Comparison of ENCODE assay signal across 9 cellular contexts in the genomic region with DNA sequence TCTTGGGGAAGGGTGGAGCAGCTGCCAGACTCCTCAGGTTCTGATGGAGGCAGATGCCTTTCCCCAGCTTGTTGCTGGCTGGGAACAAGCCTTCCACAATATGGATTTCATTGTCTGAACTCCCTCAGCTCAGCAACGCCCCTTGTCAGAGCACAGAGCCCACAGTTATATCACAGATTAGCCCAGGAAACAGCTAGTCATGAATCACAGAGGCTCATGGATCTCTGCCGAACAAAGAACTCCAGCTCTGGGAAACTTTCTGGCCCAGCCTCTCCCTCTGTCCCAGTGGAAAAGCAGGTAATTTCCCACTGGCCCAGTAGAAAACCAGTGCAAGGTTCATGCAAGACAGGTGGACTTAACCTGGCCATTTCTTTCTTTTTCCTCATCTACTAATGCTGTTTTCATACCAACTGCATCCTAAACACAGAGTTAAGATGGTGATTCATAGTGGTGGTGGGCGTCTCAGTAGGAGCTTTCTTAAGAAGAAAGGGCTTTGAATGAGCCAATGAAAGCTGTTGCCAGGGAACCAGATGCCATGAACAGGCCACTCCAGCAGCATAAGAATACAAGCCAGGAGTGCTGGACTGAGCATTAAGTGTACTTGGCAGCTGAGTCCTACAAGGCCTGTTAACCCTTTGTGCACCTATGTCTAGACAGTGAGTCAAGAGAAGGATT. TPM values are rescaled to one million over a fixed set of nuclear protein-coding genes. Genes with fewer than 3 reads are reported as not detected.
DNase-seq lines count a peak whose midpoint lies in the region; ATAC-seq, FAIRE-seq and TF ChIP-seq lines count a peak whose summit lies in the region.
"Had no signal": no experiment of that assay in that cellular context is flagged by ENCODE, and none has a peak within 500 bp of the region (broad histone marks: within the 10 kb centered on the region; RNA-seq: fewer than 3 reads in every experiment).

No MANE protein-coding gene starts in this region.

- H3K4me1 Mint-ChIP-seq in HFFc6 (ENCODE audit: low read depth) = peaks cover 28% of the 10 kb centered on the region

- H3K27me3 ChIP-seq in mammary epithelial cell (ENCODE audit: insufficient read depth, low read length) (no peaks in the 10 kb centered on the region), lung (ENCODE audit: control insufficient read depth, insufficient read depth) (no peaks in the 10 kb centered on the region)

- intact Hi-C loops in mammary epithelial cell (cut with micrococcal nuclease) = no loop called here

- H3K4me2 ChIP-seq in A549 (no peak overlapping the region), mammary epithelial cell (ENCODE audit: insufficient read depth, low read depth, low read length) (no peak overlapping the region)

- POLR2A ChIA-PET in A549 (lab: Yijun Ruan, JAX) = no interaction called here

- H3K36me3 ChIP-seq in mammary epithelial cell (ENCODE audit: insufficient read depth, low read length) (no peaks in the 10 kb centered on the region), lung (ENCODE audit: control insufficient read depth in 2 of 2, insufficient read depth in 2 of 2, low read length in 2 of 2) (no peaks in the 10 kb centered on the region)

- no peak for TF ChIP-seq EP300 in A549 (IDR thresholded peaks at IDR 0.05)

- H3K9ac ChIP-seq in mammary epithelial cell (ENCODE audit: insufficient read depth, low read length) = peak overlapping the region; percentile 1

- H3K27ac Mint-ChIP-seq in HFFc6 = peak overlapping the region; percentile 90

- TF ChIP-seq CTCF in A549 (IDR thresholded peaks at IDR 0.05) = no peak
- TF ChIP-seq CTCF in HFFc6 (IDR thresholded peaks at IDR 0.05) = no peak
- no peak for TF ChIP-seq CTCF in mammary epithelial cell (conservative IDR thresholded peaks at IDR 0.05 in 1 of 2, IDR thresholded peaks at IDR 0.05 in 1 of 2; ENCODE audit: extremely low read depth in 1 of 2, insufficient read depth in 1 of 2, low read depth in 1 of 2, low read length in 2 of 2)
- no peak for TF ChIP-seq CTCF in lung (IDR thresholded peaks at IDR 0.05; ENCODE audit: control extremely low read depth, extremely low read depth)

- no peak overlapping the region for H3K4me3 ChIP-seq in A549
- no peak overlapping the region for H3K4me3 ChIP-seq in mammary epithelial cell (replicated peaks in 1 of 3; ENCODE audit: insufficient read depth in 1 of 3, low read depth in 2 of 3, low read length in 3 of 3)
- no peak overlapping the region for H3K4me3 ChIP-seq in lung

- H4K20me1 ChIP-seq in mammary epithelial cell (ENCODE audit: insufficient read depth, low read length) = no peaks in the 10 kb centered on the region

- 30% methylated on average over 3 of the region's 3 CpGs for WGBS in A549 (ENCODE audit: missing lambda C conversion rate)
- WGBS in mammary epithelial cell (ENCODE audit: low coverage, missing lambda C conversion rate) = 0% methylated on average over 3 of the region's 3 CpGs
- 32 to 56% methylated on average over 3 of the region's 3 CpGs for WGBS in lung, 2 donors

- H3K36me3 Mint-ChIP-seq in HFFc6 (ENCODE audit: low read depth) = no peaks in the 10 kb centered on the region

- ATAC-seq in A549 (peak; percentile 70 to 71; a peak in 5 of 6 replicates), lung (ENCODE audit: insufficient read depth, low FRiP score) (peak; percentile 76), HG03025 (IDR thresholded peaks at IDR 0.05; ENCODE audit: low FRiP score, unreplicated experiment) (no peak)

- peak overlapping the region; percentile 68 for H2AFZ ChIP-seq in mammary epithelial cell (ENCODE audit: low read depth, low read length)

- TF ChIP-seq RAD21 in A549 (conservative IDR thresholded peaks at IDR 0.05 in 1 of 2, IDR thresholded peaks at IDR 0.05 in 1 of 2) = no peak

- DNase-seq in A549 (ENCODE audit: low read depth in 1 of 2, low spot score in 1 of 2) (peak in 1 of 2 experiments; percentile 17), HFFc6 (peak; percentile 62), mammary epithelial cell (peak; percentile 70), lung (ENCODE audit: low spot score) (peak; percentile 63), NCI-H2196 treated with DMSO at 0.1 percent for 48 hours (lab: John Stamatoyannopoulos, UW; ENCODE audit: unreplicated experiment) (no peak)
- no peak for DNase-seq in effector CD4-positive, alpha-beta T cell
- DNase-seq in effector CD8-positive, alpha-beta T cell (lab: John Stamatoyannopoulos, UW) = no peak

- H3K27ac ChIP-seq in A549 (no peak overlapping the region), mammary epithelial cell (ENCODE audit: insufficient read depth, low read depth, low read length) (no peak overlapping the region), lung (ENCODE audit: low read depth in 1 of 2, low read length in 1 of 2) (peak overlapping the region; percentile 40)

- H3K4me3 Mint-ChIP-seq in HFFc6 = peak overlapping the region; percentile 75

- H3K4me1 ChIP-seq in A549 (no peaks in the 10 kb centered on the region), mammary epithelial cell (ENCODE audit: insufficient read depth, low read length) (peaks cover 6% of the 10 kb centered on the region), lung (ENCODE audit: control insufficient read depth in 2 of 2, insufficient read depth in 2 of 2, low read length in 2 of 2) (no peaks in the 10 kb centered on the region)

- BruUV-seq in mammary epithelial cell (replicated peaks; lab: Mats Ljungman, UMichigan) = no TSS peak

- H3K79me2 ChIP-seq in mammary epithelial cell (ENCODE audit: insufficient read depth, low read length) = no peaks in the 10 kb centered on the region

- H3K9me3 ChIP-seq in A549 (no peaks in the 10 kb centered on the region), mammary epithelial cell (replicated peaks; ENCODE audit: insufficient read depth, low read length) (no peaks in the 10 kb centered on the region), lung (ENCODE audit: control insufficient read depth in 2 of 2, insufficient read depth in 1 of 2, low read length in 1 of 2) (no peaks in the 10 kb centered on the region)

- TF ChIP-seq POLR2A in A549 (IDR thresholded peaks at IDR 0.05; ENCODE audit: low read length) = no peak

- no peak for FAIRE-seq in A549 (lab: Jason Lieb, UNC)

- CTCF ChIA-PET in A549 (lab: Yijun Ruan, JAX) (interaction anchor here (0.5 to 3.4 kb wide), 5 partner anchors 8 to 204 kb away, joined by 3 to 16 read pairs (median 4); partner anchors contain the start of gene KIAA2012), mammary epithelial cell (lab: Charles Lee; ENCODE audit: low non-redundant PET) (no interaction called here)

- dilution Hi-C loops in mammary epithelial cell (cut with HindIII; ENCODE audit: low sequenced_read_pairs) = no loop called here

- no peaks in the 10 kb centered on the region for H3K27me3 Mint-ChIP-seq in HFFc6 (ENCODE audit: insufficient read depth)

- H3K9me3 Mint-ChIP-seq in HFFc6 = no peaks in the 10 kb centered on the region

- in situ Hi-C loops in mammary epithelial cell (cut with MboI; ENCODE audit: low sequenced_read_pairs in 2 of 2) = no loop called here

TF ChIP-seq in A549, 52 proteins besides CTCF, POLR2A, EP300 and RAD21:
- TF ChIP-seq NR3C1 (IDR thresholded peaks at IDR 0.05) = no peak
- no peak for TF ChIP-seq CBX8 (IDR thresholded peaks at IDR 0.05)
- no peak for TF ChIP-seq USF2 (IDR thresholded peaks at IDR 0.05)
- no peak for TF ChIP-seq GATA3 (IDR thresholded peaks at IDR 0.05; ENCODE audit: borderline replicate concordance)
TF ChIP-seq in A549: peak in this region for 0.

RNA-seq across cellular contexts. Expression of gene KIAA2012, which starts 8.7 kb away (rescaled TPM):
- polyA plus RNA-seq in A549 (2011; rRNA removed) (0.01 and 0.03 TPM in 2 replicates), A549 (2017; fragmentation: RNase III; extraction: RNeasy Plus Mini Kit Qiagen cat#74134 plus additional on column Dnase treatment) (0.03 to 0.05 TPM (median 0.04 TPM) in 3 replicates), mammary epithelial cell (not detected), lung (1 to 10 TPM in 1 of 2 donors, under 1 TPM in 1; 0.69 to 1.8 TPM)
- 0.01 TPM in 1 of 2 replicates, not detected in the other for polyA plus RNA-seq in A549 (2012; cell fraction: cytosol; rRNA removed)
- 0.01 TPM in 1 of 2 replicates, not detected in the other for polyA plus RNA-seq in A549 (2012; cell fraction: nucleus; rRNA removed)
- not detected in 2 replicates for polyA minus RNA-seq in A549 (2011; rRNA and poly(A)+ RNA removed)
- total RNA-seq in HFFc6 (2021; fragmentation: NEBNext Ultra II Directional; extraction: Animal tissue kit (Norgen Biotek cat#: 25700)) = under 1 TPM; 0.09 to 0.40 (median 0.26) TPM
- total RNA-seq in mammary epithelial cell (under 1 TPM in 1 of 2 donors, not detected in 1; under 0.01 TPM), lung (1 to 10 TPM; 5.3 to 8.5 TPM)
- not detected for polyA minus RNA-seq in mammary epithelial cell
- polyA plus RNA-seq: esophagus had no signal

RNA-seq across cellular contexts. Expression of gene FZD7, which starts 30.7 kb away (rescaled TPM):
- 5.3 and 5.5 TPM in 2 replicates for polyA plus RNA-seq in A549 (2011; rRNA removed)
- polyA plus RNA-seq in A549 (2012; cell fraction: cytosol; rRNA removed) = 3.4 and 5.3 TPM in 2 replicates
- polyA plus RNA-seq in A549 (2012; cell fraction: nucleus; rRNA removed) = 6.6 and 8.9 TPM in 2 replicates
- polyA plus RNA-seq in A549 (2017; fragmentation: RNase III; extraction: RNeasy Plus Mini Kit Qiagen cat#74134 plus additional on column Dnase treatment) = 4.9 to 7.1 TPM (median 6.7 TPM) in 3 replicates
- 5.6 and 6.8 TPM in 2 replicates for polyA minus RNA-seq in A549 (2011; rRNA and poly(A)+ RNA removed)
- 100 to 1,000 TPM; 111 to 147 (median 117) TPM for total RNA-seq in HFFc6 (2021; fragmentation: NEBNext Ultra II Directional; extraction: Animal tissue kit (Norgen Biotek cat#: 25700))
- 10 to 100 TPM; 21.6 to 66.5 TPM for total RNA-seq in mammary epithelial cell
- polyA plus RNA-seq in mammary epithelial cell = 13.7 TPM
- 9.8 TPM for polyA minus RNA-seq in mammary epithelial cell
- 10 to 100 TPM; 12.1 to 31.7 TPM for total RNA-seq in lung
- polyA plus RNA-seq in lung = 1 to 10 TPM; 3.9 to 4.4 TPM

Comparison
In these comparisons a context has a peak if more than half of its experiments do, and no peak if none do; other contexts are left out.
1. DNase-seq: peak in HFFc6 (single experiment), mammary epithelial cell (single experiment) and lung (single experiment); none in NCI-H2196 treated with DMSO at 0.1 percent for 48 hours (single experiment), effector CD4-positive, alpha-beta T cell (single experiment) and effector CD8-positive, alpha-beta T cell (single experiment).
2. H3K27ac ChIP-seq: peak in lung (2 of 2); none in A549 (0 of 2) and mammary epithelial cell (single experiment).
3. RNA of gene KIAA2012, which starts 8.7 kb away (total RNA-seq): 5.3 to 8.5 TPM in lung; 0.09 to 0.40 TPM in HFFc6 and under 0.01 TPM in mammary epithelial cell; every median in the first group is over 4 times any median in the second.